Comparison of ENCODE assay signal across 8 cellular contexts in genomic region chr1:148371551-148371994, GRCh38.
DNase-seq lines count a peak whose midpoint lies in the region; FAIRE-seq and TF ChIP-seq lines count a peak whose summit lies in the region.
"Not testable (repeated sequence)": the region's sequence is repeated elsewhere in the genome, so short reads cannot be mapped to it uniquely, and the experiment has no call there.

No MANE protein-coding gene starts in this region.

- not testable (repeated sequence) for H3F3A ChIP-seq in SK-N-SH (replicated peaks; ENCODE audit: insufficient read depth)

- not testable (repeated sequence) for BruUV-seq in endothelial cell of umbilical vein (replicated peaks; lab: Mats Ljungman, UMichigan)

- H3K27ac ChIP-seq in SK-N-SH (ENCODE audit: low read depth in 2 of 2, low read length in 1 of 2); endothelial cell of umbilical vein (ENCODE audit: insufficient read depth, low read depth, low read length): not testable (repeated sequence)

- H3K4me1 ChIP-seq in SK-N-SH (ENCODE audit: control insufficient read depth in 1 of 2, insufficient read depth in 2 of 2, low read depth in 1 of 2, low read length in 1 of 2), result not testable (repeated sequence)
- peaks cover 11% of the 10 kb centered on the region for H3K4me1 ChIP-seq in endothelial cell of umbilical vein (ENCODE audit: control insufficient read depth, extremely low read depth, insufficient read depth, low read length)

- 8% methylated on average over 4 of the region's 4 CpGs for WGBS in SK-N-SH (ENCODE audit: low lambda C conversion rate)
- WGBS in lower leg skin, 2 donors, result 12 to 17% methylated on average over 4 of the region's 4 CpGs

- not testable (repeated sequence) for H3K79me2 ChIP-seq in SK-N-SH (ENCODE audit: insufficient read depth); endothelial cell of umbilical vein (ENCODE audit: control insufficient read depth, insufficient read depth, low read length)

- intact Hi-C loops in endothelial cell of umbilical vein (cut with micrococcal nuclease), result loop anchor here (2.0 to 10.0 kb wide), 3 partner anchors 17 to 153 kb away; no protein-coding TSS in a partner anchor
- intact Hi-C loops in lower leg skin (cut with DNase I; ENCODE audit: low total_unique reads), result not testable (repeated sequence)

- not testable (repeated sequence) for H3K4me3 ChIP-seq in AG09309 (ENCODE audit: control insufficient read depth, low read depth, low read length); SK-N-SH (ENCODE audit: low read depth in 2 of 2, low read length in 1 of 2); endothelial cell of umbilical vein (replicated peaks in 1 of 3; ENCODE audit: insufficient read depth in 1 of 3, low read depth in 1 of 3, low read length in 3 of 3); lower leg skin (ENCODE audit: low read depth, poor library complexity, severe bottlenecking)

- H2AFZ ChIP-seq in SK-N-SH (ENCODE audit: low read depth); endothelial cell of umbilical vein (ENCODE audit: low read depth, low read length): not testable (repeated sequence)

- FAIRE-seq in endothelial cell of umbilical vein (lab: Jason Lieb, UNC), result not testable (repeated sequence)

- H3K4me2 ChIP-seq in SK-N-SH; endothelial cell of umbilical vein (ENCODE audit: insufficient read depth, low read length): not testable (repeated sequence)

- H4K20me1 ChIP-seq in SK-N-SH (ENCODE audit: insufficient read depth); endothelial cell of umbilical vein (replicated peaks; ENCODE audit: control insufficient read depth, extremely low read depth, insufficient read depth, low read length): not testable (repeated sequence)

- CTCF ChIA-PET in SK-N-SH (lab: Yijun Ruan, JAX), result not testable (repeated sequence)
- CTCF ChIA-PET in endothelial cell of umbilical vein (lab: Charles Lee), result interaction anchor here (0.8 to 2.0 kb wide), 5 partner anchors 9 to 52 kb away, joined by 3 to 7 read pairs (median 4); no protein-coding TSS in a partner anchor

- not testable (repeated sequence) for DNase-seq in AG09309 (ENCODE audit: low read depth)
- DNase-seq in GM19238 (ENCODE audit: insufficient read length, low spot score), result peak; percentile 27
- peak; percentile 51 for DNase-seq in NCI-H1105 (lab: John Stamatoyannopoulos, UW)
- peak; percentile 46 for DNase-seq in SK-N-SH
- peak; percentile 41 to 51 for DNase-seq in activated T-helper 1 cell treated with anti-CD3 and anti-CD28 coated beads, Interleukin-2, amount 50 U/mL, for 16 hours (ENCODE audit: low read depth in 1 of 2, low spot score in 1 of 2)
- DNase-seq in endothelial cell of umbilical vein (ENCODE audit: low read depth, low spot score), result peak; percentile 70
- peak; percentile 61 to 92 for DNase-seq in lower leg skin (ENCODE audit: low spot score in 2 of 2)
- peak; percentile 37 to 63 for DNase-seq in stimulated activated CD4-positive, alpha-beta T cell treated with anti-CD3 and anti-CD28 coated beads, Interleukin-15, amount 100 ng/mL, for 48 hours (ENCODE audit: low read depth in 2 of 2)

- not testable (repeated sequence) for H3K9ac ChIP-seq in SK-N-SH; endothelial cell of umbilical vein (replicated peaks; ENCODE audit: extremely low read depth, insufficient read depth, low read length)

- not testable (repeated sequence) for TF ChIP-seq POLR2A in endothelial cell of umbilical vein (IDR thresholded peaks at IDR 0.05; ENCODE audit: low read depth, low read length); lower leg skin (IDR thresholded peaks at IDR 0.05)

- dilution Hi-C loops in endothelial cell of umbilical vein (cut with MboI; ENCODE audit: extremely low pct_ligation_motif_present, low sequenced_read_pairs), result not testable (repeated sequence)

- not testable (repeated sequence) for H3K27me3 ChIP-seq in SK-N-SH (ENCODE audit: insufficient read depth); endothelial cell of umbilical vein (ENCODE audit: control insufficient read depth in 2 of 2, insufficient read depth in 2 of 2, low read length in 2 of 2)

- not testable (repeated sequence) for H3K9me3 ChIP-seq in SK-N-SH; endothelial cell of umbilical vein (replicated peaks; ENCODE audit: control insufficient read depth, insufficient read depth, low read length)

- TF ChIP-seq CTCF in AG09309 (IDR thresholded peaks at IDR 0.05; ENCODE audit: control insufficient read depth, insufficient read depth, low read depth, low read length, missing control alignments) (peak; percentile 67), SK-N-SH (IDR thresholded peaks at IDR 0.05) (peak; percentile 76), endothelial cell of umbilical vein (IDR thresholded peaks at IDR 0.05; ENCODE audit: extremely low read depth in 1 of 2, insufficient read depth in 1 of 2, low read depth in 1 of 2, low read length in 2 of 2) (peak; percentile 53 to 64)
- not testable (repeated sequence) for TF ChIP-seq CTCF in lower leg skin (IDR thresholded peaks at IDR 0.05)

- not testable (repeated sequence) for H3K9me2 ChIP-seq in SK-N-SH

- POLR2A ChIA-PET in SK-N-SH (lab: Yijun Ruan, JAX); endothelial cell of umbilical vein (lab: Charles Lee): not testable (repeated sequence)

- not testable (repeated sequence) for TF ChIP-seq EP300 in SK-N-SH (IDR thresholded peaks at IDR 0.05; ENCODE audit: borderline replicate concordance in 1 of 2, low read depth in 1 of 2, low read length in 1 of 2)

- not testable (repeated sequence) for H3K36me3 ChIP-seq in SK-N-SH (replicated peaks in 1 of 2; ENCODE audit: control insufficient read depth in 1 of 2, insufficient read depth in 2 of 2, low read length in 1 of 2); endothelial cell of umbilical vein (ENCODE audit: control insufficient read depth in 2 of 2, extremely low read depth in 1 of 2, insufficient read depth in 2 of 2, low read length in 2 of 2)

- H3K9me1 ChIP-seq in endothelial cell of umbilical vein (replicated peaks; ENCODE audit: control insufficient read depth, extremely low read depth, insufficient read depth, low read length), result not testable (repeated sequence)

- TF ChIP-seq RAD21 in SK-N-SH (IDR thresholded peaks at IDR 0.05; ENCODE audit: low read length), result peak; percentile 61

TF ChIP-seq in SK-N-SH, 30 proteins besides CTCF, POLR2A, EP300 and RAD21:
- TF ChIP-seq SMC3 (IDR thresholded peaks at IDR 0.05; ENCODE audit: low read depth, low read length), result peak; percentile 34; the same call in 1 of the 2 replicates
